Comparison of ENCODE assay signal across 8 cellular contexts in the genomic region with DNA sequence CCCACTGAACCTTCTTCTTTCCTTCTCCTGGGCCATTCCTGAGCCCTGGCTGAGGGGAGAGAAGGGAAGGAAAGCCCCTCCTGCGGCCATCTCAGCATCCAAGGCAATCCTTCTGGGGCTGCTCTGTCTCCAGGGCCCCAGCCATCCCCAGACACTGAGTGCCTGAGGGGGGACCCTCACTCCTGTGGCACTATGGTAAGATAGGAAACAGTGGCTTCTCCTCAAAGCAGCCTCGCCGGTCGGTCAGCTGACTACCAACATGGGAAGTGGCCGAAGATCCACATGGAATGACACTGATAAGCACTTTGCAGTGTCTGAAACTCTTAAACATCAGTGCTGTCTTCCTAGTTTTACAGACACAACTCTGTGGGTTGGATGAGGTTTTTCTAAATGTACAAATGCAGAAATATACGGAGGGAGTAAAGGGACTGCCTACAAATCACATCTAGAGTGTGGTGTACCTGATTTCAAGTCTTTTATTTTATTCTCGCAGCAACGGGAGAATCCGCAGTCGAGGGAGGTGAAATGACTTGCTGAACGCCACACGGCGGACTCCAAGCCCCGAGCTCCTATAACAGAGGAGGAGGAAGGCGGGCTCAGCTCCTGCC. TPM values are rescaled to one million over a fixed set of nuclear protein-coding genes. Genes with fewer than 3 reads are reported as not detected.
DNase-seq lines count a peak whose midpoint lies in the region; ATAC-seq, FAIRE-seq and TF ChIP-seq lines count a peak whose summit lies in the region.

No MANE protein-coding gene starts in this region.

- WGBS in K562 (ENCODE audit: insufficient coverage, low coverage, missing lambda C conversion rate): 4% methylated on average over 13 of the region's 15 CpGs

- H3K9me3 ChIP-seq in K562 (replicated peaks; ENCODE audit: control insufficient read depth, insufficient read depth, low read depth, low read length): no peaks in the 10 kb centered on the region
- no peaks in the 10 kb centered on the region for H3K9me3 ChIP-seq in mucosa of stomach (ENCODE audit: control insufficient read depth, low read length)

- in situ Hi-C loops in K562 (cut with MboI): no loop called here

- H3K27ac ChIP-seq in K562 (ENCODE audit: extremely low read depth, low read depth, low read length): peak overlapping the region; percentile 80
- no peak overlapping the region for H3K27ac ChIP-seq in substantia nigra (ENCODE audit: low read depth, low read length, poor library complexity, severe bottlenecking)

- POLR2A ChIA-PET in AG04449 (lab: Yijun Ruan, JAX) (interaction anchor here (0.6 to 1.0 kb wide), 3 partner anchors 40 to 51 kb away, joined by 3 to 4 read pairs (median 3); partner anchors contain the start of gene RPAP1), K562 (lab: Yijun Ruan, JAX) (interaction anchor here (0.5 to 1.7 kb wide), 9 partner anchors 8 to 1911 kb away, joined by 3 to 14 read pairs (median 4); partner anchors contain the start of gene NUSAP1)

- H3K4me2 ChIP-seq in K562 (ENCODE audit: insufficient read depth, low read length): peak overlapping the region; percentile 90

- no TSS peak for BruUV-seq in K562 (replicated peaks; lab: Mats Ljungman, UMichigan)

- CTCF ChIA-PET in AG04449 (lab: Yijun Ruan, JAX) (interaction anchor here (1.2 to 1.6 kb wide), 2 partner anchors 11 to 27 kb away, joined by 4 read pairs; no protein-coding TSS in a partner anchor), K562 (lab: Yijun Ruan, JAX; ENCODE audit: low intra/inter-chr PET ratio) (no interaction called here)

- peak overlapping the region; percentile 82 for H2AFZ ChIP-seq in K562 (ENCODE audit: low read depth, low read length)

- peak overlapping the region; percentile 81 to 94 for H3K9ac ChIP-seq in K562 (ENCODE audit: insufficient read depth in 1 of 2, low read depth in 2 of 2, low read length in 2 of 2)
- peak overlapping the region; percentile 89 for H3K9ac ChIP-seq in mucosa of stomach (ENCODE audit: low read length)

- peaks cover 24 to 44% of the 10 kb centered on the region in 2 experiments for H3K4me1 ChIP-seq in K562 (replicated peaks in 1 of 2; ENCODE audit: control insufficient read depth in 2 of 2, insufficient read depth in 2 of 2, low read length in 2 of 2)
- H3K4me1 ChIP-seq in mucosa of stomach (ENCODE audit: control insufficient read depth, insufficient read depth, low read length): peaks cover 49% of the 10 kb centered on the region

- no peak for TF ChIP-seq EP300 in K562 (IDR thresholded peaks at IDR 0.05; ENCODE audit: low read length)

- no peaks in the 10 kb centered on the region for H3K27me3 ChIP-seq in K562 (ENCODE audit: control insufficient read depth in 2 of 2, insufficient read depth in 2 of 2, low read length in 2 of 2)
- H3K27me3 ChIP-seq in mucosa of stomach (ENCODE audit: control insufficient read depth, insufficient read depth, low read length): peaks cover 10% of the 10 kb centered on the region

- H3K79me2 ChIP-seq in K562 (ENCODE audit: control insufficient read depth, insufficient read depth, low read length): peaks cover 33% of the 10 kb centered on the region

- no peaks in the 10 kb centered on the region for H3K9me1 ChIP-seq in K562 (ENCODE audit: control insufficient read depth, insufficient read depth, low read length)

- no peak for DNase-seq in AG04449 (ENCODE audit: low read depth, low spot score)
- no peak for DNase-seq in HFF-Myc (ENCODE audit: extremely low read depth, low read depth)
- DNase-seq in K562 (ENCODE audit: extremely low read depth in 1 of 4, low spot score in 3 of 4): peak in 3 of 4 experiments; percentile 46 to 55 (median 50)
- no peak for DNase-seq in substantia nigra (lab: John Stamatoyannopoulos, UW)
- DNase-seq in urothelium cell line (ENCODE audit: low spot score): no peak
- no peak for DNase-seq in activated naive CD4-positive, alpha-beta T cell treated with anti-CD3 and anti-CD28 coated beads, Interleukin-2, amount 50 U/mL, for 72 hours (ENCODE audit: low spot score in 2 of 2)
- DNase-seq in activated gamma-delta T cell (lab: John Stamatoyannopoulos, UW): no peak

- peak overlapping the region in 1 of 2 donors; percentile 76 for H3K27ac Mint-ChIP-seq in activated naive CD4-positive, alpha-beta T cell treated with anti-CD3 and anti-CD28 coated beads, Interleukin-2, amount 50 U/mL, for 72 hours

- H3K4me3 ChIP-seq in AG04449 (ENCODE audit: low read depth, low read length) (peak overlapping the region; percentile 59), HFF-Myc (replicated peaks; ENCODE audit: low read depth, low read length) (peak overlapping the region; percentile 45), K562 (peak overlapping the region; percentile 60), mucosa of stomach (ENCODE audit: low read length) (peak overlapping the region; percentile 63)

- no peaks in the 10 kb centered on the region for H4K20me1 ChIP-seq in K562 (replicated peaks; ENCODE audit: control insufficient read depth, insufficient read depth, low read length)

- H3K9me3 Mint-ChIP-seq in activated naive CD4-positive, alpha-beta T cell treated with anti-CD3 and anti-CD28 coated beads, Interleukin-2, amount 50 U/mL, for 72 hours: no peaks in the 10 kb centered on the region

- peak; percentile 75 for FAIRE-seq in K562 (lab: Jason Lieb, UNC)
- no peak for FAIRE-seq in urothelium cell line (lab: Jason Lieb, UNC)

- TF ChIP-seq CTCF in AG04449 (IDR thresholded peaks at IDR 0.05; ENCODE audit: insufficient read depth, low read length, missing control alignments) (no peak), HFF-Myc (IDR thresholded peaks at IDR 0.05; ENCODE audit: low read depth, low read length, missing control alignments) (no peak), K562 (IDR thresholded peaks at IDR 0.05 in 2 of 3, conservative IDR thresholded peaks at IDR 0.05 in 1 of 3; ENCODE audit: insufficient read depth in 2 of 3, low read depth in 1 of 3, low read length in 3 of 3) (no peak)

- no peak for ATAC-seq in K562
- ATAC-seq in activated naive CD4-positive, alpha-beta T cell treated with anti-CD3 and anti-CD28 coated beads, Interleukin-2, amount 50 U/mL, for 72 hours: no peak

- TF ChIP-seq POLR2A in K562 (conservative IDR thresholded peaks at IDR 0.05): no peak

- H3K36me3 Mint-ChIP-seq in activated naive CD4-positive, alpha-beta T cell treated with anti-CD3 and anti-CD28 coated beads, Interleukin-2, amount 50 U/mL, for 72 hours: peaks cover 0 to 6% of the 10 kb centered on the region in 2 donors

- intact Hi-C loops in K562 (cut with micrococcal nuclease): loop anchor here (5.0 kb wide), 1 partner anchor 480 kb away; the partner anchor contains the start of gene EHD4

- H3K36me3 ChIP-seq in K562 (ENCODE audit: control insufficient read depth, insufficient read depth, low read length) (0 out of 3 replicates have a peak, but pooled peaks cover 6% of the 10 kb centered on the region), mucosa of stomach (ENCODE audit: control insufficient read depth, insufficient read depth, low read length) (no peaks in the 10 kb centered on the region)

- TF ChIP-seq RAD21 in K562 (CRISPR knock-in tag; conservative IDR thresholded peaks at IDR 0.05 in 1 of 2, IDR thresholded peaks at IDR 0.05 in 1 of 2): no peak

RNA-seq across cellular contexts. Expression of gene ITPKA, which starts 1.0 kb away (rescaled TPM):
- 9.4 and 24.3 TPM in 2 replicates for total RNA-seq in K562 (2011; cell fraction: chromatin; rRNA removed; ENCODE audit: low replicate concordance)
- 24.0 and 25.1 TPM in 2 replicates for total RNA-seq in K562 (2011; cell fraction: nucleolus; rRNA removed)
- 8.3 and 12.6 TPM in 2 replicates for total RNA-seq in K562 (2011; cell fraction: nucleoplasm; rRNA removed)
- total RNA-seq in K562 (2014; rRNA removed) (68.4 and 72.3 TPM in 2 replicates), K562 (2014; rRNA removed; fragmentation: Illumina TruSeq; extraction: Trizol) (2.4 and 4.5 TPM in 2 replicates), K562 (2015; rRNA removed; fragmentation: Illumina TruSeq; extraction: Trizol) (11.3 and 13.4 TPM in 2 replicates), K562 (2021) (33.3 and 35.8 TPM in 2 replicates)
- polyA plus RNA-seq in K562 (2011; rRNA removed) (9.1 and 11.5 TPM in 2 replicates), K562 (2014; fragmentation: Illumina TruSeq; extraction: Trizol) (4.0 and 10.5 TPM in 2 replicates), K562 (2014; fragmentation: Nextera tagmentation; extraction: Ambion mirVana) (under 1 TPM; 0.14 to 0.55 TPM), K562 (2014; rRNA removed) (34.4 and 34.8 TPM in 2 replicates)
- polyA plus RNA-seq in K562 (2011; cell fraction: cytosol; rRNA removed): 14.0 and 24.3 TPM in 2 replicates
- 19.8 and 25.1 TPM in 2 replicates for polyA plus RNA-seq in K562 (2011; cell fraction: nucleus; rRNA removed)
- polyA plus RNA-seq in K562 (2012): 18.4 and 67.5 TPM in 2 replicates
- polyA minus RNA-seq in K562 (2011; rRNA and poly(A)+ RNA removed): 2.2 and 6.8 TPM in 2 replicates
- 12.3 and 17.9 TPM in 2 replicates for polyA minus RNA-seq in K562 (2011; cell fraction: cytosol; rRNA and poly(A)+ RNA removed)
- polyA minus RNA-seq in K562 (2011; cell fraction: nucleus; rRNA and poly(A)+ RNA removed): 7.7 and 8.9 TPM in 2 replicates
- total RNA-seq in activated naive CD4-positive, alpha-beta T cell treated with anti-CD3 and anti-CD28 coated beads, Interleukin-2, amount 50 U/mL, for 72 hours: 1 to 10 TPM; 1.2 to 7.1 TPM

RNA-seq across cellular contexts. Expression of gene LTK, which starts 20.9 kb away (rescaled TPM):
- total RNA-seq in K562 (2011; cell fraction: chromatin; rRNA removed; ENCODE audit: low replicate concordance): 13.3 and 30.8 TPM in 2 replicates
- total RNA-seq in K562 (2011; cell fraction: nucleolus; rRNA removed): 17.5 and 19.0 TPM in 2 replicates
- 14.6 and 15.8 TPM in 2 replicates for total RNA-seq in K562 (2011; cell fraction: nucleoplasm; rRNA removed)
- total RNA-seq in K562 (2014; rRNA removed) (2.7 TPM in 2 replicates), K562 (2014; rRNA removed; fragmentation: Illumina TruSeq; extraction: Trizol) (0.77 and 1.1 TPM in 2 replicates), K562 (2015; rRNA removed; fragmentation: Illumina TruSeq; extraction: Trizol) (1.8 TPM in 2 replicates), K562 (2021) (3.7 and 4.4 TPM in 2 replicates)
- polyA plus RNA-seq in K562 (2011; rRNA removed) (1.7 and 2.8 TPM in 2 replicates), K562 (2014; fragmentation: Illumina TruSeq; extraction: Trizol) (2.7 and 3.1 TPM in 2 replicates), K562 (2014; fragmentation: Nextera tagmentation; extraction: Ambion mirVana) (under 1 TPM; 0.25 to 0.31 TPM), K562 (2014; rRNA removed) (4.3 and 4.4 TPM in 2 replicates)
- 1.7 and 2.1 TPM in 2 replicates for polyA plus RNA-seq in K562 (2011; cell fraction: cytosol; rRNA removed)
- 22.2 and 32.4 TPM in 2 replicates for polyA plus RNA-seq in K562 (2011; cell fraction: nucleus; rRNA removed)
- 5.2 and 20.8 TPM in 2 replicates for polyA plus RNA-seq in K562 (2012)
- 0.39 and 0.70 TPM in 2 replicates for polyA minus RNA-seq in K562 (2011; rRNA and poly(A)+ RNA removed)
- polyA minus RNA-seq in K562 (2011; cell fraction: cytosol; rRNA and poly(A)+ RNA removed): 1.2 TPM in 1 of 2 replicates, not detected in the other
- polyA minus RNA-seq in K562 (2011; cell fraction: nucleus; rRNA and poly(A)+ RNA removed): 1.9 and 2.4 TPM in 2 replicates
- total RNA-seq in activated naive CD4-positive, alpha-beta T cell treated with anti-CD3 and anti-CD28 coated beads, Interleukin-2, amount 50 U/mL, for 72 hours: under 1 TPM; 0.20 to 0.51 TPM

RNA-seq across cellular contexts. Expression of gene RPAP1, which starts 51.4 kb away (rescaled TPM):
- total RNA-seq in K562 (2011; cell fraction: chromatin; rRNA removed; ENCODE audit: low replicate concordance): 61.6 and 152 TPM in 2 replicates
- 73.4 and 82.2 TPM in 2 replicates for total RNA-seq in K562 (2011; cell fraction: nucleolus; rRNA removed)
- 63.7 and 80.1 TPM in 2 replicates for total RNA-seq in K562 (2011; cell fraction: nucleoplasm; rRNA removed)
- total RNA-seq in K562 (2014; rRNA removed) (23.9 and 36.9 TPM in 2 replicates), K562 (2014; rRNA removed; fragmentation: Illumina TruSeq; extraction: Trizol) (9.4 and 10.0 TPM in 2 replicates), K562 (2015; rRNA removed; fragmentation: Illumina TruSeq; extraction: Trizol) (11.5 and 12.8 TPM in 2 replicates), K562 (2021) (61.2 and 65.7 TPM in 2 replicates)
- polyA plus RNA-seq in K562 (2011; rRNA removed) (9.2 and 27.7 TPM in 2 replicates), K562 (2014; fragmentation: Illumina TruSeq; extraction: Trizol) (21.6 and 30.8 TPM in 2 replicates), K562 (2014; fragmentation: Nextera tagmentation; extraction: Ambion mirVana) (1 to 10 TPM; 6.5 to 7.0 TPM), K562 (2014; rRNA removed) (18.5 and 24.0 TPM in 2 replicates)
- polyA plus RNA-seq in K562 (2011; cell fraction: cytosol; rRNA removed): 11.9 and 16.1 TPM in 2 replicates
- 38.7 and 47.7 TPM in 2 replicates for polyA plus RNA-seq in K562 (2011; cell fraction: nucleus; rRNA removed)
- polyA plus RNA-seq in K562 (2012): 40.3 and 49.0 TPM in 2 replicates
- polyA minus RNA-seq in K562 (2011; rRNA and poly(A)+ RNA removed): 11.8 and 16.9 TPM in 2 replicates
- 18.0 and 23.9 TPM in 2 replicates for polyA minus RNA-seq in K562 (2011; cell fraction: cytosol; rRNA and poly(A)+ RNA removed)
- polyA minus RNA-seq in K562 (2011; cell fraction: nucleus; rRNA and poly(A)+ RNA removed): 21.9 and 27.0 TPM in 2 replicates
- 10 to 100 TPM; 47.8 to 66.3 TPM for total RNA-seq in activated naive CD4-positive, alpha-beta T cell treated with anti-CD3 and anti-CD28 coated beads, Interleukin-2, amount 50 U/mL, for 72 hours

Comparison
In these comparisons a context has a peak if more than half of its experiments do, and no peak if none do; other contexts are left out.
1. DNase-seq: peak in K562 (3 of 4); none in AG04449 (single experiment), HFF-Myc (single experiment), substantia nigra (0 of 49), urothelium cell line (single experiment), activated naive CD4-positive, alpha-beta T cell treated with anti-CD3 and anti-CD28 coated beads, Interleukin-2, amount 50 U/mL, for 72 hours (0 of 2) and activated gamma-delta T cell (single experiment).
2. Peak in every context shown above with its lines, with median percentiles within 50 percentile points of each other: H3K4me3 ChIP-seq.